11 cellular contexts compared by ENCODE assay signal in the genomic region with DNA sequence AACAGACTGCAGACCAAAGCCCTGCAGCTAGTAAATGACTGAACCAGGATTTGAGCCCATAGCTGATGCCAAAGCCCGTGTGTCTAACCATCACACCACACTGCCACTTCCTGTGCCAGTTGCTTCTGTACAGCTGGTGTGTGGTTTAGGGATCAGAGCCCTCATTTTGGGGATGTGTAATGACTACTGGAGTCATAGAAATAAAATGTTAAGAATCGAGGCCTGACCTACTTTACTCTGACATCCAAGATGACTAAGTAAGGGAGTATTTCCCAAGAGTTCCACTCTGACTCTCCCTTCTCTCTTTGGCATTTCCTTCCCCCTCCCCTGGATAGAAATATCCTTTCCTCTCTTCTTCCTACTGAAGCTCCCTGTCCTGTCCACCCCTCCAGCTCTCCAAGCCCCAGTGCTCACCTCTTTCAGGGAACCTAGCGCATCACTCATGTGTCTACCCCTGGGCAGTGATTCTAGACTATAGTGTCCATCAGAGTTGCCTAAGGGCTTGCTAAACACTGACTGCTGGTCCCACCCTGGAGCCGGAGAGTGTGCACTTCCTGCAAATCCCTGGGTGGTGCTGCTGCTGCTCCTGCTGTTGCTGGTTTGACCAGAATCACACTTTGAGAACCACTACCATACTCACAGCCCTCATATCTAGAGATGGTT. TPM values are rescaled to one million over a fixed set of nuclear protein-coding genes. Genes with fewer than 3 reads are reported as not detected.
DNase-seq lines count a peak whose midpoint lies in the region; ATAC-seq and TF ChIP-seq lines count a peak whose summit lies in the region.
"Had no signal": no experiment of that assay in that cellular context is flagged by ENCODE, and none has a peak within 500 bp of the region (broad histone marks: within the 10 kb centered on the region; RNA-seq: fewer than 3 reads in every experiment).

No MANE protein-coding gene starts in this region.

- no peaks in the 10 kb centered on the region for H3K36me3 ChIP-seq in lower lobe of right lung
- no peaks in the 10 kb centered on the region for H3K36me3 ChIP-seq in tibial artery

- CTCF ChIA-PET in AG04449 (lab: Yijun Ruan, JAX): interaction anchor here (1.3 to 3.9 kb wide), 5 partner anchors 10 to 117 kb away, joined by 3 to 15 read pairs (median 8); no protein-coding TSS in a partner anchor

- POLR2A ChIA-PET in AG04449 (lab: Yijun Ruan, JAX): interaction anchor here (0.6 to 1.5 kb wide), 6 partner anchors 15 to 177 kb away, joined by 3 to 4 read pairs (median 4); a partner anchor contains a TSS

- H3K27me3 ChIP-seq in lower lobe of right lung (ENCODE audit: low read depth): no peaks in the 10 kb centered on the region
- no peaks in the 10 kb centered on the region for H3K27me3 ChIP-seq in tibial artery

- no peak overlapping the region for H3K4me3 Mint-ChIP-seq in activated naive CD8-positive, alpha-beta T cell treated with anti-CD3 and anti-CD28 coated beads for 36 hours
- H3K4me3 Mint-ChIP-seq: activated CD4-positive, alpha-beta T cell treated with anti-CD3 and anti-CD28 coated beads, Interleukin-2, amount 10 ng/mL, durations not matched to agents 24 days and 14 days had no signal

- peaks cover 51% of the 10 kb centered on the region for H3K4me1 ChIP-seq in lower lobe of right lung
- H3K4me1 ChIP-seq in tibial artery: peaks cover 0 to 35% (median 3%) of the 10 kb centered on the region in 4 donors

- intact Hi-C loops in lower lobe of right lung (cut with DNase I): no loop called here
- intact Hi-C loops in tibial artery (cut with DNase I; ENCODE audit: low total_unique reads): no loop called here

- TF ChIP-seq CTCF in AG04449 (IDR thresholded peaks at IDR 0.05; ENCODE audit: insufficient read depth, low read length, missing control alignments) (no peak), cardiac fibroblast (IDR thresholded peaks at IDR 0.05; ENCODE audit: low read depth, low read length) (peak; percentile 11), lower lobe of right lung (IDR thresholded peaks at IDR 0.05) (no peak), tibial artery (IDR thresholded peaks at IDR 0.05) (no peak)

- H3K4me3 ChIP-seq in AG04449 (ENCODE audit: low read depth, low read length) (no peak overlapping the region; the same call in 1 of the 2 replicates), cardiac fibroblast (replicated peaks in 1 of 2; ENCODE audit: low read depth in 2 of 2, low read length in 2 of 2) (no peak overlapping the region), lower lobe of right lung (no peak overlapping the region), tibial artery (no peak overlapping the region)

- H3K27ac ChIP-seq in lower lobe of right lung (peak overlapping the region; percentile 74), tibial artery (peak overlapping the region in 1 of 2 donors; percentile 47)

- H3K36me3 Mint-ChIP-seq in activated naive CD8-positive, alpha-beta T cell treated with anti-CD3 and anti-CD28 coated beads for 36 hours: peaks cover 1% of the 10 kb centered on the region

- H3K27ac Mint-ChIP-seq in activated naive CD8-positive, alpha-beta T cell treated with anti-CD3 and anti-CD28 coated beads for 36 hours: no peak overlapping the region
- H3K27ac Mint-ChIP-seq: activated CD4-positive, alpha-beta T cell treated with anti-CD3 and anti-CD28 coated beads, Interleukin-2, amount 10 ng/mL, durations not matched to agents 24 days and 14 days had no signal

- H3K9me3 ChIP-seq in lower lobe of right lung (peaks cover 10% of the 10 kb centered on the region), tibial artery (peaks cover 5 to 11% (median 10%) of the 10 kb centered on the region in 3 donors)

- no peaks in the 10 kb centered on the region for H3K4me1 Mint-ChIP-seq in activated naive CD8-positive, alpha-beta T cell treated with anti-CD3 and anti-CD28 coated beads for 36 hours

- peak; percentile 75 for ATAC-seq in lower lobe of right lung

- H3K27me3 Mint-ChIP-seq in activated naive CD8-positive, alpha-beta T cell treated with anti-CD3 and anti-CD28 coated beads for 36 hours: no peaks in the 10 kb centered on the region
- H3K27me3 Mint-ChIP-seq: activated CD4-positive, alpha-beta T cell treated with anti-CD3 and anti-CD28 coated beads, Interleukin-2, amount 10 ng/mL, durations not matched to agents 24 days and 14 days had no signal

- peak; percentile 93 for DNase-seq in AG04449 (ENCODE audit: low read depth, low spot score)
- DNase-seq in LHCN-M2 (ENCODE audit: low read depth): peak; percentile 100
- peak; percentile 96 to 99 for DNase-seq in cardiac fibroblast (ENCODE audit: low read depth in 2 of 2)
- no peak for DNase-seq in lower lobe of right lung
- DNase-seq in Ammon's horn (ENCODE audit: low spot score): no peak
- DNase-seq in activated naive CD8-positive, alpha-beta T cell treated with anti-CD3 and anti-CD28 coated beads for 36 hours: no peak
- DNase-seq in tibial artery: no peak
- DNase-seq in NCI-H526 treated with DMSO at 0.1 percent for 48 hours (lab: John Stamatoyannopoulos, UW): no peak
- DNase-seq: activated CD4-positive, alpha-beta T cell treated with anti-CD3 and anti-CD28 coated beads, Interleukin-2, amount 10 ng/mL, durations not matched to agents 24 days and 14 days; NCI-H1930; occipital lobe had no signal

- peaks cover 7% of the 10 kb centered on the region for H3K9me3 Mint-ChIP-seq in activated naive CD8-positive, alpha-beta T cell treated with anti-CD3 and anti-CD28 coated beads for 36 hours

RNA-seq across cellular contexts. Expression of a gene that starts 53.8 kb away (rescaled TPM):
- total RNA-seq in LHCN-M2 (2014; rRNA removed) (197 and 206 TPM in 2 replicates), lower lobe of right lung (132 TPM)
- 221 TPM for polyA plus RNA-seq in LHCN-M2 (2012)
- under 1 TPM; 0.28 to 0.29 TPM for total RNA-seq in activated naive CD8-positive, alpha-beta T cell treated with anti-CD3 and anti-CD28 coated beads for 36 hours

Comparison
In these comparisons a context has a peak if more than half of its experiments do, and no peak if none do; other contexts are left out.
1. DNase-seq: peak in AG04449 (single experiment), LHCN-M2 (single experiment) and cardiac fibroblast (2 of 2); none in lower lobe of right lung (single experiment), Ammon's horn (single experiment), activated naive CD8-positive, alpha-beta T cell treated with anti-CD3 and anti-CD28 coated beads for 36 hours (single experiment), tibial artery (0 of 2) and NCI-H526 treated with DMSO at 0.1 percent for 48 hours (single experiment).
2. RNA of a gene that starts 53.8 kb away (total RNA-seq): 197 to 206 TPM in LHCN-M2 and 132 TPM in lower lobe of right lung (single experiment); 0.28 to 0.29 TPM in activated naive CD8-positive, alpha-beta T cell treated with anti-CD3 and anti-CD28 coated beads for 36 hours; every median in the first group is over 100 times any median in the second.